In the genomic region with DNA sequence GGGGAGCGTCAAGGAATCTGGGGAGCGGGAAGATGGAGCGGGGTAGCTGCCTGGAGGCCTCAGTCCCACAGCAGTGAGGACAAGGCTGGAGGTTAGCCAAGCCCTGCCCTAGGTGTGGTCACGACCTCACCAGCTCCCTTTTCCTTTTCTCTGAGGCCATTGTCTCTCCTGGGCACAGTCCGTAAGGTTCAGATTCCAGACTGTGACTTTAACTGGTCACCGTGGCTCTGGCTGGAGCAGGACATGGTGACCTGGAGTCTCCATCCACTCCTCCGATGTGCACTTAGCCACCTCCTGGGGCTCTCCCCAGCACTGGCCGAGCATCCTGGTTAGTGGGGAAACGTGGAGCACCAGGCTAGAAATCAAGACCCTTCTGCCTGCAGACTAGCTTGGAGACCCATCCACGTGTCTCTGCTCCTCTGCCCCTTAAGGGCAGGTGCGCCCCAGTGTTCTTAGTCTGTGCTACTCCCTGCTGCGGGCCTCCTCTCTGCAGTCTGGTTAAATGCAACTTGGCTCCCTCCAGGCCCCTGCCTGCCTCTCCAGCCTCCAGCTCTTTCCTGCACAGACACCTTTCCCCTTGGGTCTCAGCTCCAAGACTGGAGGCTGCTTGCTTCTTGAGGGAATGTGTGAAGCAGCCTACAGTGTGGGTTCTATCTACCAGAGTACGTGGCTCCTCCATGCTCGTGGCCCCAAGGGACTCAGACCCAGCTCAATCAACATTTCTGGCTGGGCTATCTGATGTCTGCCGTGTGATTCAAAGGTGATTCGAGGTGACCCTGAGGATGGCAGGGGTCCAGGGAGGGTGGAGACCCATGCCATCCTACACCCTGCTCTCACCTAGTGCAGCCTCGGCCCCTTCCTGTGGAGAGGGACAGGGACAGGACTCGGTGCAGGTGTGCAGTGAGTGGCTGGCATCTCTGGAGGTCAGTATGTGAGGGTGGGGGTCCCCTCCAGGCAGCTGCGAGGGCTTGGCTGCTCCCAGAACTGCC, we compare ENCODE assay signal across 8 cellular contexts. TPM values are rescaled to one million over a fixed set of nuclear protein-coding genes. Genes with fewer than 3 reads are reported as not detected.
DNase-seq lines count a peak whose midpoint lies in the region; ATAC-seq and TF ChIP-seq lines count a peak whose summit lies in the region.

No MANE protein-coding gene starts in this region.

- no peak overlapping the region for H2AFZ ChIP-seq in osteoblast (ENCODE audit: low read length)

- no peak for ATAC-seq in effector memory CD8-positive, alpha-beta T cell (replicated peaks)
- no peak for ATAC-seq in HG03025 (IDR thresholded peaks at IDR 0.05; ENCODE audit: low FRiP score, unreplicated experiment)

- H3K4me2 ChIP-seq in osteoblast (ENCODE audit: insufficient read depth, low read length), result peak overlapping the region; percentile 93

- H3K79me2 ChIP-seq in osteoblast (ENCODE audit: insufficient read depth, low read length), result peaks cover 78% of the 10 kb centered on the region

- no peaks in the 10 kb centered on the region for H3K9me3 ChIP-seq in osteoblast (ENCODE audit: low read depth, low read length)

- no peak for TF ChIP-seq POLR2A in NB4 (IDR thresholded peaks at IDR 0.05; ENCODE audit: extremely low read depth, insufficient read length)

- peaks cover 26% of the 10 kb centered on the region for H3K36me3 Mint-ChIP-seq in effector memory CD8-positive, alpha-beta T cell (ENCODE audit: insufficient read depth)

- DNase-seq in GM06990 (ENCODE audit: extremely low read depth, insufficient read length), result no peak
- DNase-seq in NB4 (ENCODE audit: low read depth), result no peak
- DNase-seq in effector memory CD8-positive, alpha-beta T cell, result no peak
- peak; percentile 58 for DNase-seq in osteoblast (ENCODE audit: insufficient read length, low spot score, missing footprints)
- DNase-seq in activated effector memory CD4-positive, alpha-beta T cell treated with Interleukin-2 at 50 U/mL for 16 hours, result no peak
- DNase-seq in NCI-H510A treated with DMSO at 0.1 percent for 48 hours (lab: John Stamatoyannopoulos, UW), result no peak
- DNase-seq in medulla oblongata (ENCODE audit: extremely low spot score), result no peak

- peak overlapping the region; percentile 91 to 93 for H3K27ac Mint-ChIP-seq in effector memory CD8-positive, alpha-beta T cell

- H3K4me3 ChIP-seq in GM06990 (replicated peaks; ENCODE audit: low read depth, low read length) (peak overlapping the region; percentile 90), NB4 (ENCODE audit: low read depth, low read length) (peak overlapping the region; percentile 84), osteoblast (ENCODE audit: insufficient read depth, low read length) (peak overlapping the region; percentile 99)

- H3K4me3 Mint-ChIP-seq in effector memory CD8-positive, alpha-beta T cell, result peak overlapping the region; percentile 58 to 96

- H3K36me3 ChIP-seq in GM06990 (ENCODE audit: control insufficient read depth, insufficient read depth, low read length) (peaks cover 3% of the 10 kb centered on the region), osteoblast (ENCODE audit: insufficient read depth, low read length) (peaks cover 3% of the 10 kb centered on the region)

- H3K4me1 Mint-ChIP-seq in effector memory CD8-positive, alpha-beta T cell (ENCODE audit: low read depth in 2 of 2), result peaks cover 29 to 35% of the 10 kb centered on the region in 2 donors

- H3K27me3 ChIP-seq in GM06990 (replicated peaks; ENCODE audit: control insufficient read depth, insufficient read depth, low read length) (peaks cover 4% of the 10 kb centered on the region; the same call in 1 of the 2 replicates), osteoblast (ENCODE audit: insufficient read depth, low read length) (peaks cover 19% of the 10 kb centered on the region)

- TF ChIP-seq CTCF in GM06990 (IDR thresholded peaks at IDR 0.05; ENCODE audit: insufficient read depth, low read length, poor library complexity, severe bottlenecking) (no peak), NB4 (IDR thresholded peaks at IDR 0.05; ENCODE audit: low read depth, low read length) (no peak), osteoblast (IDR thresholded peaks at IDR 0.05; ENCODE audit: extremely low read depth, low read depth, low read length) (no peak)

- peaks cover 39% of the 10 kb centered on the region for H3K4me1 ChIP-seq in osteoblast (ENCODE audit: insufficient read depth, low read length)

- peak overlapping the region; percentile 90 for H3K27ac ChIP-seq in osteoblast (ENCODE audit: low read depth, low read length)

- peaks cover 40% of the 10 kb centered on the region for H4K20me1 ChIP-seq in osteoblast (ENCODE audit: insufficient read depth, low read length)

- H3K9me3 Mint-ChIP-seq in effector memory CD8-positive, alpha-beta T cell, result no peaks in the 10 kb centered on the region

- peaks cover 14 to 24% of the 10 kb centered on the region in 2 donors for H3K27me3 Mint-ChIP-seq in effector memory CD8-positive, alpha-beta T cell

RNA-seq across cellular contexts. Expression of a gene that starts 5.2 kb away (rescaled TPM):
- 63.7 and 69.2 TPM in 2 replicates for total RNA-seq in osteoblast

RNA-seq across cellular contexts. Expression of a gene that starts 23.2 kb away (rescaled TPM):
- not detected in 2 replicates for total RNA-seq in osteoblast

RNA-seq across cellular contexts. Expression of a gene that starts 28.9 kb away (rescaled TPM):
- total RNA-seq in osteoblast, result 19.4 and 22.1 TPM in 2 replicates

RNA-seq across cellular contexts. Expression of a gene that starts 42.2 kb away (rescaled TPM):
- total RNA-seq in osteoblast, result not detected in 2 replicates

RNA-seq across cellular contexts. Expression of a gene that starts 51.1 kb away (rescaled TPM):
- 40.7 and 43.4 TPM in 2 replicates for total RNA-seq in osteoblast
